1 cellular context compared by ENCODE assay signal in the genomic region with DNA sequence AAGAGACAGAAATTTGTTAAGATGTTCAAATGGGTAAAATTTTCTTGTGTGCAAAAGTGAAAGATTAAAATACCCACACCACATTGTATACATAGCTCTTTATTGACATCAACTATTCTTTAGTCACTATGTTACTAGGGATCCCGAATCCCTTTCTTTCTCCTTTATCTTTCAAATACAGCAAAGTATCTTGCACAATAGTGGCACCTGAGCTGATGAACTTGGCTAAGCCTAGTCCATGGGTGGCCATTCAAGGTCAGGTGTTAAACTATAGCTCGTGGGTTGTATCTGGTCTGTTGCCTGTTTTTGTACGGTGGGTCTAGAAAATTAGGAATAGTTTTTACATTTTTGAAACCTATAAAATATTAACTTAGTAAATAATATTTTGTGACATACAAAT.
TF ChIP-seq lines count a peak whose summit lies in the region.

No MANE protein-coding gene starts in this region.

TF ChIP-seq in GM23338, 12 proteins besides CTCF, POLR2A, EP300 and RAD21 (continued from another document):
- TF ChIP-seq, protein P1, sequence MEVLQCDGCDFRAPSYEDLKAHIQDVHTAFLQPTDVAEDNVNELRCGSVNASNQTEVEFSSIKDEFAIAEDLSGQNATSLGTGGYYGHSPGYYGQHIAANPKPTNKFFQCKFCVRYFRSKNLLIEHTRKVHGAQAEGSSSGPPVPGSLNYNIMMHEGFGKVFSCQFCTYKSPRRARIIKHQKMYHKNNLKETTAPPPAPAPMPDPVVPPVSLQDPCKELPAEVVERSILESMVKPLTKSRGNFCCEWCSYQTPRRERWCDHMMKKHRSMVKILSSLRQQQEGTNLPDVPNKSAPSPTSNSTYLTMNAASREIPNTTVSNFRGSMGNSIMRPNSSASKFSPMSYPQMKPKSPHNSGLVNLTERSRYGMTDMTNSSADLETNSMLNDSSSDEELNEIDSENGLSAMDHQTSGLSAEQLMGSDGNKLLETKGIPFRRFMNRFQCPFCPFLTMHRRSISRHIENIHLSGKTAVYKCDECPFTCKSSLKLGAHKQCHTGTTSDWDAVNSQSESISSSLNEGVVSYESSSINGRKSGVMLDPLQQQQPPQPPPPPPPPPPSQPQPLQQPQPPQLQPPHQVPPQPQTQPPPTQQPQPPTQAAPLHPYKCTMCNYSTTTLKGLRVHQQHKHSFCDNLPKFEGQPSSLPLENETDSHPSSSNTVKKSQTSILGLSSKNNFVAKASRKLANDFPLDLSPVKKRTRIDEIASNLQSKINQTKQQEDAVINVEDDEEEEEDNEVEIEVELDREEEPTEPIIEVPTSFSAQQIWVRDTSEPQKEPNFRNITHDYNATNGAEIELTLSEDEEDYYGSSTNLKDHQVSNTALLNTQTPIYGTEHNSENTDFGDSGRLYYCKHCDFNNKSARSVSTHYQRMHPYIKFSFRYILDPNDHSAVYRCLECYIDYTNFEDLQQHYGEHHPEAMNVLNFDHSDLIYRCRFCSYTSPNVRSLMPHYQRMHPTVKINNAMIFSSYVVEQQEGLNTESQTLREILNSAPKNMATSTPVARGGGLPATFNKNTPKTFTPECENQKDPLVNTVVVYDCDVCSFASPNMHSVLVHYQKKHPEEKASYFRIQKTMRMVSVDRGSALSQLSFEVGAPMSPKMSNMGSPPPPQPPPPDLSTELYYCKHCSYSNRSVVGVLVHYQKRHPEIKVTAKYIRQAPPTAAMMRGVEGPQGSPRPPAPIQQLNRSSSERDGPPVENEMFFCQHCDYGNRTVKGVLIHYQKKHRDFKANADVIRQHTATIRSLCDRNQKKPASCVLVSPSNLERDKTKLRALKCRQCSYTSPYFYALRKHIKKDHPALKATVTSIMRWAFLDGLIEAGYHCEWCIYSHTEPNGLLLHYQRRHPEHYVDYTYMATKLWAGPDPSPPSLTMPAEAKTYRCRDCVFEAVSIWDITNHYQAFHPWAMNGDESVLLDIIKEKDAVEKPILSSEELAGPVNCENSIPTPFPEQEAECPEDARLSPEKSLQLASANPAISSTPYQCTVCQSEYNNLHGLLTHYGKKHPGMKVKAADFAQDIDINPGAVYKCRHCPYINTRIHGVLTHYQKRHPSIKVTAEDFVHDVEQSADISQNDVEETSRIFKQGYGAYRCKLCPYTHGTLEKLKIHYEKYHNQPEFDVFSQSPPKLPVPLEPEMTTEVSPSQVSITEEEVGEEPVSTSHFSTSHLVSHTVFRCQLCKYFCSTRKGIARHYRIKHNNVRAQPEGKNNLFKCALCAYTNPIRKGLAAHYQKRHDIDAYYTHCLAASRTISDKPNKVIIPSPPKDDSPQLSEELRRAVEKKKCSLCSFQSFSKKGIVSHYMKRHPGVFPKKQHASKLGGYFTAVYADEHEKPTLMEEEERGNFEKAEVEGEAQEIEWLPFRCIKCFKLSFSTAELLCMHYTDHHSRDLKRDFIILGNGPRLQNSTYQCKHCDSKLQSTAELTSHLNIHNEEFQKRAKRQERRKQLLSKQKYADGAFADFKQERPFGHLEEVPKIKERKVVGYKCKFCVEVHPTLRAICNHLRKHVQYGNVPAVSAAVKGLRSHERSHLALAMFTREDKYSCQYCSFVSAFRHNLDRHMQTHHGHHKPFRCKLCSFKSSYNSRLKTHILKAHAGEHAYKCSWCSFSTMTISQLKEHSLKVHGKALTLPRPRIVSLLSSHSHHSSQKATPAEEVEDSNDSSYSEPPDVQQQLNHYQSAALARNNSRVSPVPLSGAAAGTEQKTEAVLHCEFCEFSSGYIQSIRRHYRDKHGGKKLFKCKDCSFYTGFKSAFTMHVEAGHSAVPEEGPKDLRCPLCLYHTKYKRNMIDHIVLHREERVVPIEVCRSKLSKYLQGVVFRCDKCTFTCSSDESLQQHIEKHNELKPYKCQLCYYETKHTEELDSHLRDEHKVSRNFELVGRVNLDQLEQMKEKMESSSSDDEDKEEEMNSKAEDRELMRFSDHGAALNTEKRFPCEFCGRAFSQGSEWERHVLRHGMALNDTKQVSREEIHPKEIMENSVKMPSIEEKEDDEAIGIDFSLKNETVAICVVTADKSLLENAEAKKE (CRISPR knock-in tag; IDR thresholded peaks at IDR 0.05), result peak; percentile 31; the same call in 1 of the 2 replicates
- TF ChIP-seq NANOG (IDR thresholded peaks at IDR 0.05; ENCODE audit: borderline replicate concordance), result peak; percentile 66; the same call in 1 of the 2 replicates
- no peak for TF ChIP-seq CREB1 (CRISPR knock-in tag; IDR thresholded peaks at IDR 0.05; ENCODE audit: low read depth)
- TF ChIP-seq POLR2AphosphoS5 (IDR thresholded peaks at IDR 0.05; ENCODE audit: low read depth), result no peak
- TF ChIP-seq ETS1 (IDR thresholded peaks at IDR 0.05), result no peak
- no peak for TF ChIP-seq STAT1 (IDR thresholded peaks at IDR 0.05; ENCODE audit: unreplicated experiment)
- no peak for TF ChIP-seq ZNF114 (CRISPR knock-in tag; IDR thresholded peaks at IDR 0.05)
- no peak for TF ChIP-seq EZH2phosphoT487 (IDR thresholded peaks at IDR 0.05; ENCODE audit: unreplicated experiment)
